1 cellular context compared by ENCODE assay signal in genomic region chr20:58692579-58693225, GRCh38.
TF ChIP-seq lines count a peak whose summit lies in the region.

TSS of gene NPEPL1 (plus strand) at chr20:58692800. CDS start at chr20:58692901, 101 bp downstream.

TF ChIP-seq in GM23338, 12 proteins besides CTCF, POLR2A, EP300 and RAD21 (continued from another document):
- TF ChIP-seq ZNF462 (CRISPR knock-in tag; IDR thresholded peaks at IDR 0.05) (no peak), JUNB (IDR thresholded peaks at IDR 0.05; ENCODE audit: unreplicated experiment) (no peak)
